Comparison of ENCODE assay signal across 2 cellular contexts in genomic region chr6:33995046-33995872, GRCh38.
TF ChIP-seq lines count a peak whose summit lies in the region.

No MANE protein-coding gene starts in this region.

TF ChIP-seq in HCT116, 20 proteins besides CTCF, POLR2A, EP300 and RAD21 (continued from another document):
- TF ChIP-seq MAX (IDR thresholded peaks at IDR 0.05), result no peak
- TF ChIP-seq ZBTB33 (IDR thresholded peaks at IDR 0.05; ENCODE audit: extremely low read depth, insufficient replicate concordance, low read length), result no peak
- no peak for TF ChIP-seq REST (IDR thresholded peaks at IDR 0.05; ENCODE audit: low read depth)
- no peak for TF ChIP-seq ELF1 (IDR thresholded peaks at IDR 0.05; ENCODE audit: borderline replicate concordance, low read depth)
- no peak for TF ChIP-seq FOSL1 (IDR thresholded peaks at IDR 0.05; ENCODE audit: low read depth)
- TF ChIP-seq TCF7L2 (IDR thresholded peaks at IDR 0.05; ENCODE audit: borderline replicate concordance, extremely low read depth, insufficient read depth, insufficient read length), result no peak
- no peak for TF ChIP-seq EZH2 (IDR thresholded peaks at IDR 0.05)
- TF ChIP-seq CBX3 (IDR thresholded peaks at IDR 0.05; ENCODE audit: low read depth), result no peak
- no peak for TF ChIP-seq YY1 (IDR thresholded peaks at IDR 0.05; ENCODE audit: extremely low read depth, insufficient replicate concordance, low read depth, low read length)
- TF ChIP-seq ATF3 (IDR thresholded peaks at IDR 0.05), result no peak
TF ChIP-seq in HCT116: peak in this region for 0.

TF ChIP-seq in SK-N-SH, 30 proteins besides CTCF, POLR2A, EP300 and RAD21 (continued from another document):
- TF ChIP-seq ZBTB33 (IDR thresholded peaks at IDR 0.05; ENCODE audit: borderline replicate concordance, low read depth) (no peak), SIN3A (IDR thresholded peaks at IDR 0.05; ENCODE audit: borderline replicate concordance, low read depth, low read length) (no peak), FOXJ3 (CRISPR knock-in tag; IDR thresholded peaks at IDR 0.05) (no peak), REST (IDR thresholded peaks at IDR 0.05; ENCODE audit: low read depth, low read length) (no peak), EZH2phosphoT487 (IDR thresholded peaks at IDR 0.05; ENCODE audit: borderline replicate concordance, low read depth) (no peak), TAF1 (IDR thresholded peaks at IDR 0.05; ENCODE audit: borderline replicate concordance, low read depth, low read length) (no peak), GABPA (IDR thresholded peaks at IDR 0.05; ENCODE audit: low read depth) (no peak), POLR2AphosphoS5 (IDR thresholded peaks at IDR 0.05; ENCODE audit: low read depth, low read length) (no peak), RFX5 (IDR thresholded peaks at IDR 0.05; ENCODE audit: low read length) (no peak), USF2 (IDR thresholded peaks at IDR 0.05; ENCODE audit: borderline replicate concordance, low read depth, low read length) (no peak), PBX3 (IDR thresholded peaks at IDR 0.05) (no peak), USF1 (IDR thresholded peaks at IDR 0.05; ENCODE audit: borderline replicate concordance, low read depth) (no peak), MXI1 (IDR thresholded peaks at IDR 0.05; ENCODE audit: low read depth, low read length) (no peak), ELF1 (IDR thresholded peaks at IDR 0.05) (no peak), JUND (IDR thresholded peaks at IDR 0.05) (no peak)
